7 cellular contexts compared by ENCODE assay signal in the genomic region with DNA sequence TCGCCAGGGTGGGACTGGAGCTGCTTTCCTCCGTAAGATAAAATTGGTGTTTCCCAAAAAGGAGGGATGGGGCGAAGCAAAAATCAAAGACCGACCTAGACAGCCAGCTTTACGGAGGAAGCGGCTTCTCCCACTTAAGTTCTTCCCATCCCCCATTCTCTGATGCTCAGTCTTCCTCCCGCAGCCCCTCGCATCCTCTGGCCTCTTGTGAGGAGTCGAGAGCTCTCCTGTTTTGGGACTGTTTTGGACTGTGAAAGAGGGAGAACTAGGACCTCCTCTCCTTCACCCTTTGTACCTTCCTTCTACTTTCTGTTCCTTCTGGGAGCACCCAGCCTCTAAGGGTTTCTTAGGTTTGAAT. TPM values are rescaled to one million over a fixed set of nuclear protein-coding genes. Genes with fewer than 3 reads are reported as not detected.
DNase-seq lines count a peak whose midpoint lies in the region; ATAC-seq, FAIRE-seq and TF ChIP-seq lines count a peak whose summit lies in the region.

No MANE protein-coding gene starts in this region.

- H4K8ac ChIP-seq in neuronal stem cell (ENCODE audit: low read depth, low read length), result no peak overlapping the region

- no peaks in the 10 kb centered on the region for H4K20me1 ChIP-seq in OCI-LY3 (ENCODE audit: insufficient read depth, low read length)

- H2AK5ac ChIP-seq in neuronal stem cell (ENCODE audit: low read depth, low read length), result no peak overlapping the region

- H3K36me3 ChIP-seq in OCI-LY3 (replicated peaks; ENCODE audit: low read depth, low read length) (no peaks in the 10 kb centered on the region), endocrine pancreas (ENCODE audit: control insufficient read depth, insufficient read depth, low read length) (no peaks in the 10 kb centered on the region), neuronal stem cell (replicated peaks in 1 of 2; ENCODE audit: control insufficient read depth in 2 of 2, insufficient read depth in 2 of 2, low read length in 2 of 2) (peaks cover 0 to 3% of the 10 kb centered on the region in 2 donors)

- H2BK120ac ChIP-seq in neuronal stem cell (ENCODE audit: low read depth, low read length), result no peak overlapping the region

- no peak overlapping the region for H3K27ac ChIP-seq in OCI-LY3 (ENCODE audit: low read length)
- peak overlapping the region; percentile 87 for H3K27ac ChIP-seq in neuronal stem cell (replicated peaks; ENCODE audit: low read length)

- peak overlapping the region; percentile 99 for H3K18ac ChIP-seq in neuronal stem cell (ENCODE audit: low read length)

- peak overlapping the region; percentile 90 for H2BK5ac ChIP-seq in neuronal stem cell (ENCODE audit: low read length)

- no peak for TF ChIP-seq CTCF in OCI-LY3 (IDR thresholded peaks at IDR 0.05; ENCODE audit: low read depth, low read length)

- H2BK15ac ChIP-seq in neuronal stem cell (ENCODE audit: low read length), result no peak overlapping the region

- H3K14ac ChIP-seq in neuronal stem cell (ENCODE audit: low read length), result no peak overlapping the region

- H3K79me1 ChIP-seq in neuronal stem cell (ENCODE audit: low read depth, low read length), result peaks cover 3% of the 10 kb centered on the region

- H3K79me2 ChIP-seq in OCI-LY3 (ENCODE audit: low read length), result no peaks in the 10 kb centered on the region

- H3K9me3 ChIP-seq in OCI-LY3 (ENCODE audit: insufficient read depth, low read length) (no peaks in the 10 kb centered on the region), endocrine pancreas (ENCODE audit: control insufficient read depth, low read length) (no peaks in the 10 kb centered on the region), neuronal stem cell (replicated peaks in 1 of 2; ENCODE audit: control insufficient read depth in 2 of 2, insufficient read depth in 1 of 2, low read depth in 1 of 2, low read length in 2 of 2) (no peaks in the 10 kb centered on the region)

- ATAC-seq in GM19467 (IDR thresholded peaks at IDR 0.05; ENCODE audit: unreplicated experiment), result no peak

- H3K23ac ChIP-seq in neuronal stem cell (ENCODE audit: low read depth, low read length, poor library complexity), result peak overlapping the region; percentile 68

- DNase-seq in GM19239 (ENCODE audit: insufficient read length, low spot score) (no peak), neuronal stem cell (ENCODE audit: low spot score) (no peak), NCI-H2081 (lab: John Stamatoyannopoulos, UW) (no peak)
- DNase-seq in activated CD8-positive, alpha-beta memory T cell treated with anti-CD3 and anti-CD28 coated beads, Interleukin-2, amount 50 U/mL, for 4 hours, result no peak

- no peak overlapping the region for H2BK12ac ChIP-seq in neuronal stem cell (ENCODE audit: low read length)

- H2AFZ ChIP-seq in OCI-LY3 (ENCODE audit: low read depth, low read length) (peak overlapping the region; percentile 87; the same call in 1 of the 2 replicates), neuronal stem cell (ENCODE audit: low read length) (peak overlapping the region; percentile 90)

- H3K4me2 ChIP-seq in OCI-LY3 (ENCODE audit: low read length) (peak overlapping the region; percentile 78), neuronal stem cell (ENCODE audit: insufficient read depth, low read length, poor library complexity, severe bottlenecking) (peak overlapping the region; percentile 74)

- no peak overlapping the region for H3K4ac ChIP-seq in neuronal stem cell (ENCODE audit: low read length)

- peak; percentile 14 for FAIRE-seq in GM19239 (lab: Jason Lieb, UNC)

- H3K4me1 ChIP-seq in OCI-LY3 (ENCODE audit: low read length) (peaks cover 45% of the 10 kb centered on the region), endocrine pancreas (ENCODE audit: control insufficient read depth, insufficient read depth, low read length) (peaks cover 13% of the 10 kb centered on the region), neuronal stem cell (ENCODE audit: control insufficient read depth in 2 of 2, insufficient read depth in 1 of 2, low read depth in 1 of 2, low read length in 2 of 2) (peaks cover 11 to 29% of the 10 kb centered on the region in 2 donors)

- H3K9ac ChIP-seq in OCI-LY3 (ENCODE audit: low read length), result peak overlapping the region; percentile 52
- H3K9ac ChIP-seq in endocrine pancreas (ENCODE audit: control insufficient read depth, insufficient read depth, low read length), result peak overlapping the region; percentile 88
- peak overlapping the region; percentile 92 for H3K9ac ChIP-seq in neuronal stem cell (ENCODE audit: low read depth, low read length, poor library complexity)

- peak overlapping the region; percentile 84 for H3K4me3 ChIP-seq in OCI-LY3 (ENCODE audit: low read length)
- H3K4me3 ChIP-seq in endocrine pancreas (ENCODE audit: control insufficient read depth, insufficient read depth, low read length), result peak overlapping the region; percentile 83
- peak overlapping the region; percentile 76 to 92 for H3K4me3 ChIP-seq in neuronal stem cell (ENCODE audit: low read length in 2 of 2)

- no CpG with 5 or more reads among the region's 9 CpGs for WGBS in neuronal stem cell (ENCODE audit: extremely low coverage in 2 of 2, insufficient read length in 2 of 2, insufficient replicate concordance in 1 of 2), 2 donors

- H3K27me3 ChIP-seq in OCI-LY3 (ENCODE audit: low read depth, low read length), result peaks cover 8% of the 10 kb centered on the region; the same call in 1 of the 2 replicates
- no peaks in the 10 kb centered on the region for H3K27me3 ChIP-seq in endocrine pancreas (ENCODE audit: control insufficient read depth, insufficient read depth, low read length)
- no peaks in the 10 kb centered on the region for H3K27me3 ChIP-seq in neuronal stem cell (ENCODE audit: control insufficient read depth in 3 of 3, insufficient read depth in 3 of 3, low read depth in 1 of 3, low read length in 3 of 3)

- H4K91ac ChIP-seq in neuronal stem cell (ENCODE audit: low read depth, low read length, poor library complexity), result no peak overlapping the region

RNA-seq across cellular contexts. Expression of gene CTTNBP2NL, which starts 0.6 kb away (rescaled TPM):
- polyA plus RNA-seq in neuronal stem cell (2013, experiment 1 of 2), result 14.9 TPM
- 14.5 TPM for polyA plus RNA-seq in neuronal stem cell (2013, experiment 2 of 2)
